In genomic region chr7:83934118-83934734, GRCh38 we compare ENCODE assay signal across 1 cellular context.
TF ChIP-seq lines count a peak whose summit lies in the region.

No MANE protein-coding gene starts in this region.

TF ChIP-seq in GM23338, 12 proteins besides CTCF, POLR2A, EP300 and RAD21 (continued from another document):
- TF ChIP-seq REST (IDR thresholded peaks at IDR 0.05; ENCODE audit: unreplicated experiment): no peak
- TF ChIP-seq EZH2 (IDR thresholded peaks at IDR 0.05; ENCODE audit: low read depth, unreplicated experiment): no peak
- no peak for TF ChIP-seq ZNF331 (CRISPR knock-in tag; IDR thresholded peaks at IDR 0.05; ENCODE audit: low read depth)
- TF ChIP-seq ETS1 (IDR thresholded peaks at IDR 0.05): no peak
- no peak for TF ChIP-seq CREB1 (CRISPR knock-in tag; IDR thresholded peaks at IDR 0.05; ENCODE audit: low read depth)
- no peak for TF ChIP-seq POLR2AphosphoS5 (IDR thresholded peaks at IDR 0.05; ENCODE audit: low read depth)
- TF ChIP-seq EZH2phosphoT487 (IDR thresholded peaks at IDR 0.05; ENCODE audit: unreplicated experiment): no peak
